In the genomic region with DNA sequence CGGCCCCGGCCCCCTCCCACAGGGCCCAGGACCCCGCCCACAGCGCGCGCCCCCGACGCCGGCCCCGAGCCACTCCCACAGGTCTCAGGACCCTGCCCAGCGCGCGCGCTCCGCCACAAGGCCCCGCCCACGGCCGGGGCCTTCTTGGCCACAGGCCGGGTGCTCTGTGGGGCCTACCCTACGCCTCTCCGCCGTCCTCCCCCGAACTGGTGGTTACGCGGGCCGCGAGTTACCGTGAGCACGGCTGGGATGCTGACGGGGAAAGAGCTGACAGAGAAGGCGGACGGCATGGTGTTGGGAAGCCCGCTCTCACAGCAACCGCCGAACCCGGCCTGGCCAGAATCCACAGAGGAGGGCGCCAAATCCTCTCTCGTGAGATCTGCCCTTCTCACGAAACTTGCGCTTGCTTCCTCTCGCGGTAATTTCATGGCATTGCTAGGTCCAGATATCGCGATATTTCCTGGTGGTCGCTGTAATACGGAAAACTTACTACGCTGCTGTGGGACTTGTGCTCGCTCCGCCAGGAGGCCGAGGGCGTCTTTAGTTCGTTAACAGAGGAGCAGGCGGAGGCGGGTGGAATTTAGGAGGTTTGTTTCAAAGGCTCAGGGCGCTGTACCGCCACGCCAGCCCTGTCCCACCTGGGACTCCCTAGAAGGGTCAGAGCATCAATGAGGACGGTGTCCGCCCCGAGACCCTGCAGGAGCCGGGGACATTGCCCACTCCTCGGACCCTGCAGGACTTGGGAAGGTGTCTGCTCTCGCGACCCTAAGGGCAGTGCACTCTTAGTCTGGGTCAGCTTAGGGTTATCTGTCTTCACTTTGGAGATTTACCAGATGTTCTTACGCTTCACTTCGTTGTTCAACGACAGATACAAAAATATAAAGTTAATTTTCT, we compare ENCODE assay signal across 8 cellular contexts. TPM values are rescaled to one million over a fixed set of nuclear protein-coding genes. Genes with fewer than 3 reads are reported as not detected.
DNase-seq lines count a peak whose midpoint lies in the region; ATAC-seq and TF ChIP-seq lines count a peak whose summit lies in the region.

A gene (minus strand): TSS at position 351 of the 894 bp plus-strand sequence. CDS start 61 bp downstream, at position 290.

- peaks cover 20% of the 10 kb centered on the region for H3K4me1 Mint-ChIP-seq in CD14-positive monocyte

- peaks cover 0 to under 1% (median 0%) of the 10 kb centered on the region in 7 donors for H3K9me3 Mint-ChIP-seq in CD14-positive monocyte

- DNase-seq in CD14-positive monocyte (ENCODE audit: low spot score) (peak; percentile 98), GM19238 (ENCODE audit: insufficient read length, low spot score) (peak; percentile 74), NCI-H510A (lab: John Stamatoyannopoulos, UW) (peak; percentile 95), coronary artery (ENCODE audit: low spot score) (peak; percentile 98), left lung (peak; percentile 86 to 94)
- DNase-seq in activated CD4-positive, CD25-positive, alpha-beta regulatory T cell treated with anti-CD3 and anti-CD28 coated beads, Interleukin-2, amount 50 U/mL, for 72 hours = peak; percentile 98
- DNase-seq in stimulated activated CD4-positive, alpha-beta T cell treated with anti-CD3 and anti-CD28 coated beads, TNF-alpha, amount 100 ng/mL, for 1 hour (ENCODE audit: low read depth in 3 of 3, low spot score in 1 of 3) = peak; percentile 95 to 97 (median 96)

- H3K27me3 Mint-ChIP-seq in CD14-positive monocyte (ENCODE audit: low read depth in 3 of 3) = peaks cover 0 to 2% (median 0%) of the 10 kb centered on the region in 3 donors

- TF ChIP-seq CTCF in CD14-positive monocyte (IDR thresholded peaks at IDR 0.05) = peak; percentile 44
- TF ChIP-seq CTCF in coronary artery (IDR thresholded peaks at IDR 0.05) = no peak
- TF ChIP-seq CTCF in left lung (IDR thresholded peaks at IDR 0.05) = peak in 1 of 2 donors; percentile 27

- intact Hi-C loops in CD14-positive monocyte (cut with micrococcal nuclease) = loop anchor here in 1 of 2 donors (2.0 to 10.0 kb wide), 2 partner anchors 63 to 413 kb away; a partner anchor contains a TSS
- intact Hi-C loops in left lung (cut with DNase I) = no loop called here

- peak within 1 kb of the TSS; percentile 78 for H3K4me3 ChIP-seq in coronary artery
- peak within 1 kb of the TSS; percentile 65 to 85 for H3K4me3 ChIP-seq in left lung

- H3K4me1 ChIP-seq in left lung = peaks cover 0 to 33% of the 10 kb centered on the region in 2 donors

- no peaks in the 10 kb centered on the region for H3K9me3 ChIP-seq in left lung

- H3K4me3 Mint-ChIP-seq in CD14-positive monocyte = peak within 1 kb of the TSS; percentile 90 to 96

- peaks cover 0 to 18% of the 10 kb centered on the region in 2 donors for H3K36me3 ChIP-seq in left lung

- peaks cover 16 to 31% of the 10 kb centered on the region in 2 donors for H3K36me3 Mint-ChIP-seq in CD14-positive monocyte

- no peaks in the 10 kb centered on the region for H3K27me3 ChIP-seq in left lung

- H3K27ac ChIP-seq in coronary artery (peak within 1 kb of the TSS; percentile 94 to 99), left lung (peak within 1 kb of the TSS; percentile 95 to 99)

- peak within 1 kb of the TSS; percentile 97 to 100 (median 98) for H3K27ac Mint-ChIP-seq in CD14-positive monocyte

- ATAC-seq in HG03439 (IDR thresholded peaks at IDR 0.05; ENCODE audit: unreplicated experiment) (peak; percentile 56), left lung (peak; percentile 92)

RNA-seq across cellular contexts. Expression of the gene that starts here (rescaled TPM):
- polyA plus RNA-seq in CD14-positive monocyte = 10 to 100 TPM; 21.8 to 23.5 TPM
- 10 to 100 TPM; 16.9 to 27.3 TPM for total RNA-seq in left lung

Comparison
In these comparisons a context has a peak if more than half of its experiments do, and no peak if none do; other contexts are left out.
1. Peak in every context shown above with its lines: DNase-seq, ATAC-seq, H3K4me3 ChIP-seq and H3K27ac ChIP-seq.